Comparison of ENCODE assay signal across 20 cellular contexts in genomic region chr7:30344513-30344912, GRCh38.
A peak's percentile ranks its signal among the peaks of the same experiment; 100 is the strongest.
DNase-seq lines count a peak whose midpoint lies in the region; ATAC-seq and TF ChIP-seq lines count a peak whose summit lies in the region.
"Had no signal": no experiment of that assay in that cellular context is flagged by ENCODE, and none has a peak within 500 bp of the region (broad histone marks: within the 10 kb centered on the region; RNA-seq: fewer than 3 reads in every experiment).

No MANE protein-coding gene starts in this region.

- intact Hi-C loops in right cardiac atrium (cut with DNase I) = no loop called here
- intact Hi-C loops in lower lobe of right lung (cut with DNase I) = no loop called here

- H3K4me3 ChIP-seq in HEK293 (ENCODE audit: low read depth, low read length) (no peak overlapping the region), neutrophil (ENCODE audit: low read depth in 1 of 2, low read length in 1 of 2) (no peak overlapping the region), right cardiac atrium (ENCODE audit: low read length) (no peak overlapping the region), lower lobe of right lung (no peak overlapping the region)
- H3K4me3 ChIP-seq: GM23248, heart left ventricle, lung, suprapubic skin had no signal

- ATAC-seq in T-cell (replicated peaks in 1 of 4) (no peak), right cardiac atrium (no peak), lower lobe of right lung (no peak)
- ATAC-seq: heart left ventricle; HepG2; naive thymus-derived CD4-positive, alpha-beta T cell had no signal

- H3K27ac ChIP-seq in HEK293 (ENCODE audit: extremely low read depth, low read depth, low read length) (no peak overlapping the region), neutrophil (peak overlapping the region; percentile 30), right cardiac atrium (ENCODE audit: low read length) (no peak overlapping the region), lower lobe of right lung (no peak overlapping the region)
- H3K27ac ChIP-seq: GM23248, suprapubic skin had no signal

- peaks cover 70 to 84% (median 72%) of the 10 kb centered on the region in 3 donors for H3K4me1 Mint-ChIP-seq in T-cell

- peaks cover 12% of the 10 kb centered on the region for H3K36me3 Mint-ChIP-seq in T-cell

- DNase-seq in NCI-H82 (lab: John Stamatoyannopoulos, UW) = peak; percentile 51
- DNase-seq in NCI-H82 treated with DMSO at 0.1 percent for 48 hours (lab: John Stamatoyannopoulos, UW; ENCODE audit: unreplicated experiment) = no peak
- DNase-seq in T-cell = no peak
- DNase-seq in right cardiac atrium = no peak
- no peak for DNase-seq in lower lobe of right lung
- no peak for DNase-seq in NCI-H1105 (lab: John Stamatoyannopoulos, UW)
- DNase-seq: 8988T; DND-41; GM23248; heart left ventricle; naive thymus-derived CD4-positive, alpha-beta T cell; NCI-H2029; NCI-H446 treated with DMSO at 0.1 percent for 48 hours; SIG-M5; stimulated activated CD4-positive, alpha-beta T cell treated with anti-CD3 and anti-CD28 coated beads, Interleukin-4, amount 100 ng/mL, for 1 hour had no signal

- H3K27me3 Mint-ChIP-seq in T-cell = no peaks in the 10 kb centered on the region
- H3K27me3 Mint-ChIP-seq: naive thymus-derived CD4-positive, alpha-beta T cell had no signal

- H3K36me3 ChIP-seq in HEK293 (ENCODE audit: control insufficient read depth in 2 of 2, insufficient read depth in 1 of 2, low read length in 2 of 2) (no peaks in the 10 kb centered on the region), neutrophil (no peaks in the 10 kb centered on the region), lower lobe of right lung (no peaks in the 10 kb centered on the region)
- H3K36me3 ChIP-seq: heart left ventricle, suprapubic skin had no signal

- H3K27ac Mint-ChIP-seq in T-cell = peak overlapping the region; percentile 53 to 62

- peaks cover 7 to 15% (median 7%) of the 10 kb centered on the region in 3 donors for H3K9me3 Mint-ChIP-seq in T-cell

- CTCF ChIA-PET in HEK293 (lab: Yijun Ruan, JAX) (interaction anchor here (1.1 kb wide), 1 partner anchor 8 kb away, joined by 3 read pairs; no protein-coding TSS in a partner anchor), T-cell (lab: Charles Lee) (interaction anchor here in 1 of 2 donors (1.8 kb wide), 1 partner anchor 22 kb away, joined by 5 read pairs; no protein-coding TSS in a partner anchor)

- WGBS in right cardiac atrium = 36% methylated on average over 1 of the region's 1 CpG

- H3K4me1 ChIP-seq in HEK293 (ENCODE audit: control insufficient read depth, insufficient read depth, low read length) (peaks cover 17% of the 10 kb centered on the region), neutrophil (ENCODE audit: control insufficient read depth in 1 of 2, insufficient read depth in 1 of 2, low read depth in 1 of 2, low read length in 1 of 2) (peaks cover 33 to 38% of the 10 kb centered on the region in 2 experiments), right cardiac atrium (ENCODE audit: control insufficient read depth, insufficient read depth, low read length) (no peaks in the 10 kb centered on the region), lower lobe of right lung (peaks cover 43% of the 10 kb centered on the region)

- TF ChIP-seq CTCF in HEK293 (tag by site-specific recombination; IDR thresholded peaks at IDR 0.05) = no peak
- no peak for TF ChIP-seq CTCF in neutrophil (IDR thresholded peaks at IDR 0.05)
- no peak for TF ChIP-seq CTCF in lower lobe of right lung (IDR thresholded peaks at IDR 0.05)

- H3K4me3 Mint-ChIP-seq in T-cell = no peak overlapping the region
- H3K4me3 Mint-ChIP-seq: naive thymus-derived CD4-positive, alpha-beta T cell had no signal

- POLR2A ChIA-PET in HEK293 (lab: Yijun Ruan, JAX) (no interaction called here), T-cell (lab: Charles Lee) (no interaction called here)

- H3K27me3 ChIP-seq in neutrophil (no peaks in the 10 kb centered on the region), right cardiac atrium (ENCODE audit: control insufficient read depth, insufficient read depth) (no peaks in the 10 kb centered on the region), lower lobe of right lung (ENCODE audit: low read depth) (no peaks in the 10 kb centered on the region)
- H3K27me3 ChIP-seq: heart left ventricle, suprapubic skin had no signal

- H3K9me3 ChIP-seq in HEK293 (ENCODE audit: control insufficient read depth, insufficient read depth, low read depth, low read length) (no peaks in the 10 kb centered on the region), neutrophil (no peaks in the 10 kb centered on the region), right cardiac atrium (ENCODE audit: control insufficient read depth, low read length) (no peaks in the 10 kb centered on the region), lower lobe of right lung (no peaks in the 10 kb centered on the region)
- H3K9me3 ChIP-seq: suprapubic skin had no signal

TF ChIP-seq in HEK293, 187 proteins besides CTCF, POLR2A, EP300 and RAD21:
- TF ChIP-seq GFI1B (tag by site-specific recombination; IDR thresholded peaks at IDR 0.05) = no peak
- TF ChIP-seq ZBTB48 (tag by site-specific recombination; IDR thresholded peaks at IDR 0.05) = no peak
- TF ChIP-seq ZNF571 (tag by site-specific recombination; IDR thresholded peaks at IDR 0.05) = no peak
- no peak for TF ChIP-seq ZNF311 (tag by site-specific recombination; IDR thresholded peaks at IDR 0.05; ENCODE audit: borderline replicate concordance)
- TF ChIP-seq PRDM6 (tag by site-specific recombination; IDR thresholded peaks at IDR 0.05) = peak; percentile 73
TF ChIP-seq in HEK293: peak in this region for 1.
